ENCODE assay signal across 8 cellular contexts in the genomic region with DNA sequence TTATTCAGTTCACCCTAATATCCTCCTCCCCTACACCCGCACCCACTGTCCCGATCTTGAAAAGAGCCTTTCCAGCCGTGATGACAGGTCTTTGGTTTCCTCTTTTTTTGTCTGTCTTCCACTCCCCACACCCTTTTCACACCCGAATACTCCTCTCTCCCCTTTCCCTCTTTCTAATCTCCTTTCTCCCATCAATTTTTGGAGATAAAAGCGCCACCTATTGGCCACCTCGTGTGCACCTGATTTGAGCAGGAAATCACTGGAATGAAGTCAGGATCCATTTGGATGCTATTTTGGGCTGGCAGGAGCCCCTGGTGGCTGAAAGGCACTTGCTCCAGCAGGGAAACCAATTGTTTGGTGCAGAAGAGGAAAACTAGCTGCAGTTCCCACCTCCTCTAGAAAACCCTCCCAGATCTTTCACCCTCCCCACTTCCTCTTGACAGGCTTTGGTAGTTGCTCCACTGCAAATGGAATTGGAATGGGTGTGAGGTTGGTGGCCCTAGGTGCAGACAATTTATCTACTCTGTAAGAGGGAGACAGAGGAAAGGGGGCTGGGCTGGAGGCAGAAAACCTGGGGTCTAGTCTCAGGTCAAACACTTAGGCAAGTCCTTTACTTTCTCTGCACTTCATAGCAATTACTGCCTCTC. TPM values are rescaled to one million over a fixed set of nuclear protein-coding genes. Genes with fewer than 3 reads are reported as not detected.
DNase-seq lines count a peak whose midpoint lies in the region; ATAC-seq lines count a peak whose summit lies in the region.

No MANE protein-coding gene starts in this region.

- DNase-seq in Right ventricle myocardium superior (no peak), left cardiac atrium (no peak), NCI-H2029 treated with DMSO at 0.1 percent for 48 hours (lab: John Stamatoyannopoulos, UW) (peak; percentile 65), amniotic stem cell (lab: John Stamatoyannopoulos, UW) (peak; percentile 27), left lobe of liver (ENCODE audit: low spot score) (no peak), OCI-M2 (lab: John Stamatoyannopoulos, UW; ENCODE audit: unreplicated experiment) (no peak)

- ATAC-seq in Right ventricle myocardium superior (ENCODE audit: poor library complexity) (peak; percentile 36), left cardiac atrium (no peak), left lobe of liver (peak; percentile 95), GM19023 (IDR thresholded peaks at IDR 0.05; ENCODE audit: unreplicated experiment) (no peak), GM18873 (IDR thresholded peaks at IDR 0.05; ENCODE audit: low FRiP score, unreplicated experiment) (no peak)

- intact Hi-C loops in Right ventricle myocardium superior (cut with DNase I) (no loop called here), left cardiac atrium (cut with DNase I) (no loop called here)

RNA-seq across cellular contexts. Expression of a gene that starts 8.4 kb away (rescaled TPM):
- total RNA-seq in Right ventricle myocardium superior (not detected), left cardiac atrium (not detected), left lobe of liver (not detected)

RNA-seq across cellular contexts. Expression of a gene that starts 13.4 kb away (rescaled TPM):
- total RNA-seq in Right ventricle myocardium superior: not detected
- under 1 TPM; 0.06 to 0.08 TPM for total RNA-seq in left cardiac atrium
- 0.55 TPM for total RNA-seq in left lobe of liver

Comparison
In these comparisons a context has a peak if more than half of its experiments do, and no peak if none do; other contexts are left out.
1. ATAC-seq: peak in Right ventricle myocardium superior (single experiment) and left lobe of liver (single experiment); none in left cardiac atrium (0 of 2), GM19023 (single experiment) and GM18873 (single experiment).
2. DNase-seq: peak in NCI-H2029 treated with DMSO at 0.1 percent for 48 hours (single experiment) and amniotic stem cell (single experiment); none in Right ventricle myocardium superior (single experiment), left cardiac atrium (single experiment), left lobe of liver (single experiment) and OCI-M2 (single experiment).